Comparison of ENCODE assay signal across 8 cellular contexts in the genomic region with DNA sequence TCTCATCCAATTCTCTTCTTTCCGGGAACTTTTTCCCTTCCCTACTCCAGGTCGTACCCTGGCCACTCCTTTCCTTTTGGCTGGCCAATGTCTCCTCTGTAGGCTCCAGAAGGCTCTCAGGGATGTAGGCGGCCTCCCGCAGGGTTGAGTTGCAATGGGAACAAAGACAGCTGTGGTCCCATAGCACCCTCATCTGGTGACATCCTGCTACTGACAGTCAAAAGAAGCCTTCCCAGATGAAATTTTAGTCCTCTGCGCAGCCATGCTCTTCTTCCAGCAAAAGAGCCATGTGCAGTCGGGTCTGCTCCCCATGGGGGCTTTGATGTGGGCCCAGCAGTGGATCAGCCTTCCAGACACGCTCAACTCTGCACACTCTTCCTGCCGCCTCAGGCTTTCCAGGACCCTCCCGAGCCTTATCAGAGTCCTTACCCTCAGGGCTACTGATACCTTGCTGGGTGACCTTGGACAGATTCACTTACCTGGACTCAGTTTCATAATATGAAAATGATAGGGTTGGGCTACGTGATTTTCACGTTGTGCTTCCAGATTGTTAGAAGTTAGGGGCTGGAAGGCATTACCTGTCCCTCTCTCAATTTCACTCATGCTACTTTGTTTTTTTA. TPM values are rescaled to one million over a fixed set of nuclear protein-coding genes. Genes with fewer than 3 reads are reported as not detected.
DNase-seq lines count a peak whose midpoint lies in the region; ATAC-seq and TF ChIP-seq lines count a peak whose summit lies in the region.

No MANE protein-coding gene starts in this region.

- CTCF ChIA-PET in activated CD8-positive, alpha-beta T cell treated with anti-CD3 and anti-CD28 coated beads for 36 hours (lab: Charles Lee), result interaction anchor here (0.7 to 6.0 kb wide), 10 partner anchors 9 to 526 kb away, joined by 3 to 42 read pairs (median 3); no protein-coding TSS in a partner anchor

- peak; percentile 76 for DNase-seq in ACHN
- peak; percentile 28 for DNase-seq in GM04504 (ENCODE audit: low read depth)
- peak; percentile 5 for DNase-seq in NCI-H2171 (lab: John Stamatoyannopoulos, UW)
- peak; percentile 57 for DNase-seq in activated CD8-positive, alpha-beta T cell treated with anti-CD3 and anti-CD28 coated beads for 36 hours
- DNase-seq in fibroblast of lung (ENCODE audit: low read depth in 2 of 2), result peak; percentile 49 to 60
- peak in 43 of 56 donors; percentile 6 to 72 (median 32) for DNase-seq in nucleus accumbens (lab: John Stamatoyannopoulos, UW)

- H3K27me3 Mint-ChIP-seq in activated CD8-positive, alpha-beta T cell treated with anti-CD3 and anti-CD28 coated beads for 36 hours, result no peaks in the 10 kb centered on the region

- H3K27me3 ChIP-seq in fibroblast of lung (ENCODE audit: control insufficient read depth, insufficient read depth, low read length), result no peaks in the 10 kb centered on the region

- H3K9me3 ChIP-seq in fibroblast of lung (ENCODE audit: control insufficient read depth, insufficient read depth, low read depth, low read length), result no peaks in the 10 kb centered on the region

- H3K79me2 ChIP-seq in fibroblast of lung (ENCODE audit: control insufficient read depth, insufficient read depth, low read length), result no peaks in the 10 kb centered on the region

- H3K9me3 Mint-ChIP-seq in activated CD8-positive, alpha-beta T cell treated with anti-CD3 and anti-CD28 coated beads for 36 hours, result no peaks in the 10 kb centered on the region

- no peak overlapping the region for H3K4me3 Mint-ChIP-seq in activated CD8-positive, alpha-beta T cell treated with anti-CD3 and anti-CD28 coated beads for 36 hours

- H2AFZ ChIP-seq in fibroblast of lung (ENCODE audit: low read length), result no peak overlapping the region

- POLR2A ChIA-PET in activated CD8-positive, alpha-beta T cell treated with anti-CD3 and anti-CD28 coated beads for 36 hours (lab: Charles Lee), result no interaction called here

- no peak overlapping the region for H3K9ac ChIP-seq in fibroblast of lung (ENCODE audit: insufficient read depth, low read length)

- H3K4me2 ChIP-seq in fibroblast of lung (ENCODE audit: extremely low read depth, insufficient read depth, low read length), result no peak overlapping the region

- peak; percentile 75 for ATAC-seq in activated CD8-positive, alpha-beta T cell treated with anti-CD3 and anti-CD28 coated beads for 36 hours
- ATAC-seq in HG03280 (IDR thresholded peaks at IDR 0.05; ENCODE audit: unreplicated experiment) (no peak), HG03159 (IDR thresholded peaks at IDR 0.05; ENCODE audit: unreplicated experiment) (no peak)

- no peak overlapping the region for H3K4me3 ChIP-seq in fibroblast of lung (replicated peaks in 1 of 4; ENCODE audit: control extremely low read depth in 1 of 4, insufficient read depth in 1 of 4, low read depth in 3 of 4, low read length in 4 of 4)

- H3K36me3 Mint-ChIP-seq in activated CD8-positive, alpha-beta T cell treated with anti-CD3 and anti-CD28 coated beads for 36 hours (ENCODE audit: low read depth), result peaks cover 11% of the 10 kb centered on the region

- no peak overlapping the region for H3K27ac ChIP-seq in fibroblast of lung (ENCODE audit: insufficient read depth, low read length)

- H3K27ac Mint-ChIP-seq in activated CD8-positive, alpha-beta T cell treated with anti-CD3 and anti-CD28 coated beads for 36 hours, result no peak overlapping the region

- intact Hi-C loops in activated CD8-positive, alpha-beta T cell treated with anti-CD3 and anti-CD28 coated beads for 36 hours (cut with micrococcal nuclease), result no loop called here

- in situ Hi-C loops in ACHN (cut with HindIII; ENCODE audit: low pct_ligation_motif_present, low pct_unique_long_range_greater_than_20kb, low sequenced_read_pairs), result no loop called here

- no peaks in the 10 kb centered on the region for H3K4me1 ChIP-seq in fibroblast of lung (ENCODE audit: control insufficient read depth, extremely low read depth, insufficient read depth, low read length)

- H3K4me1 Mint-ChIP-seq in activated CD8-positive, alpha-beta T cell treated with anti-CD3 and anti-CD28 coated beads for 36 hours (ENCODE audit: low read depth), result peaks cover under 1% of the 10 kb centered on the region

- peak; percentile 69 for TF ChIP-seq CTCF in activated CD8-positive, alpha-beta T cell treated with anti-CD3 and anti-CD28 coated beads for 36 hours (IDR thresholded peaks at IDR 0.05)
- TF ChIP-seq CTCF in fibroblast of lung (conservative IDR thresholded peaks at IDR 0.05 in 1 of 2, IDR thresholded peaks at IDR 0.05 in 1 of 2; ENCODE audit: low read depth in 1 of 2, low read length in 2 of 2), result peak; percentile 60 to 72

- no peaks in the 10 kb centered on the region for H4K20me1 ChIP-seq in fibroblast of lung (ENCODE audit: control insufficient read depth, extremely low read depth, insufficient read depth, low read length)

- H3K36me3 ChIP-seq in fibroblast of lung (ENCODE audit: control insufficient read depth, insufficient read depth, low read length), result peaks cover 3% of the 10 kb centered on the region

RNA-seq across cellular contexts. Expression of gene CELA1, which starts 5.5 kb away (rescaled TPM):
- under 1 TPM in 1 of 2 experiments, not detected in 1; 0.29 TPM for total RNA-seq in activated CD8-positive, alpha-beta T cell treated with anti-CD3 and anti-CD28 coated beads for 36 hours
- not detected in 2 replicates for total RNA-seq in fibroblast of lung
- polyA plus RNA-seq in fibroblast of lung, result not detected in 2 replicates
- polyA plus RNA-seq in fibroblast of lung (2012), result not detected in 2 replicates
- not detected in 2 replicates for polyA minus RNA-seq in fibroblast of lung (ENCODE audit: low replicate concordance)

RNA-seq across cellular contexts. Expression of gene BIN2, which starts 28.0 kb away (rescaled TPM):
- 10 to 100 TPM; 39.5 to 41.7 TPM for total RNA-seq in activated CD8-positive, alpha-beta T cell treated with anti-CD3 and anti-CD28 coated beads for 36 hours
- total RNA-seq in fibroblast of lung, result not detected in 2 replicates
- not detected in 2 replicates for polyA plus RNA-seq in fibroblast of lung
- polyA plus RNA-seq in fibroblast of lung (2012), result not detected in 2 replicates
- not detected in 2 replicates for polyA minus RNA-seq in fibroblast of lung (ENCODE audit: low replicate concordance)

RNA-seq across cellular contexts. Expression of gene GALNT6, which starts 39.2 kb away (rescaled TPM):
- total RNA-seq in activated CD8-positive, alpha-beta T cell treated with anti-CD3 and anti-CD28 coated beads for 36 hours, result 10 to 100 TPM; 18.0 to 22.3 TPM
- 25.9 and 115 TPM in 2 replicates for total RNA-seq in fibroblast of lung
- 25.2 and 74.2 TPM in 2 replicates for polyA plus RNA-seq in fibroblast of lung
- 29.2 and 74.1 TPM in 2 replicates for polyA plus RNA-seq in fibroblast of lung (2012)
- 28.5 and 191 TPM in 2 replicates for polyA minus RNA-seq in fibroblast of lung (ENCODE audit: low replicate concordance)

Comparison
In these comparisons a context has a peak if more than half of its experiments do, and no peak if none do; other contexts are left out.
1. DNase-seq: peak in every context shown above with its lines; median percentile 76 in ACHN; 57 in activated CD8-positive, alpha-beta T cell treated with anti-CD3 and anti-CD28 coated beads for 36 hours; 54 in fibroblast of lung; 32 in nucleus accumbens; 28 in GM04504; 5 in NCI-H2171.
2. RNA of gene BIN2, which starts 28.0 kb away (total RNA-seq): 39.5 to 41.7 TPM in activated CD8-positive, alpha-beta T cell treated with anti-CD3 and anti-CD28 coated beads for 36 hours; not detected in fibroblast of lung; every median in the first group is over 10 times any median in the second.